In genomic region chr11:62645660-62645933, GRCh38 we compare ENCODE assay signal across 8 cellular contexts. TPM values are rescaled to one million over a fixed set of nuclear protein-coding genes. Genes with fewer than 3 reads are reported as not detected.
DNase-seq lines count a peak whose midpoint lies in the region; ATAC-seq, FAIRE-seq and TF ChIP-seq lines count a peak whose summit lies in the region.

No MANE protein-coding gene starts in this region.

- DNase-seq in AG10803 (ENCODE audit: low read depth) = no peak
- no peak for DNase-seq in IMR-90
- no peak for DNase-seq in bronchial epithelial cell (ENCODE audit: low read depth)
- no peak for DNase-seq in NCI-H2196 treated with DMSO at 0.1 percent for 48 hours (lab: John Stamatoyannopoulos, UW; ENCODE audit: unreplicated experiment)

- H3K18ac ChIP-seq in IMR-90 (ENCODE audit: low read depth, low read length) = no peak overlapping the region; the same call in 1 of the 2 replicates

- POLR2A ChIA-PET in IMR-90 (lab: Charles Lee; ENCODE audit: unreplicated experiment) = no interaction called here

- peak overlapping the region; percentile 97 for H3K14ac ChIP-seq in IMR-90 (replicated peaks; ENCODE audit: low read depth, low read length)

- H3K27ac ChIP-seq in IMR-90 (ENCODE audit: insufficient read depth, low read length) = peak overlapping the region; percentile 86

- H2BK5ac ChIP-seq in IMR-90 (ENCODE audit: low read depth, low read length, poor library complexity, severe bottlenecking) = peak overlapping the region; percentile 62

- H3K27me3 ChIP-seq in IMR-90 (ENCODE audit: control insufficient read depth, insufficient read depth, low read length) = no peaks in the 10 kb centered on the region
- no peaks in the 10 kb centered on the region for H3K27me3 ChIP-seq in bronchial epithelial cell (ENCODE audit: control insufficient read depth, insufficient read depth, low read length)
- no peaks in the 10 kb centered on the region for H3K27me3 ChIP-seq in mucosa of stomach (ENCODE audit: control insufficient read depth, insufficient read depth, low read length)

- CTCF ChIA-PET in IMR-90 (lab: Yijun Ruan, JAX) = no interaction called here

- peaks cover 39% of the 10 kb centered on the region for H3K36me3 ChIP-seq in IMR-90 (ENCODE audit: control insufficient read depth, insufficient read depth, low read length)
- H3K36me3 ChIP-seq in bronchial epithelial cell (ENCODE audit: control insufficient read depth, insufficient read depth, low read length) = peaks cover 18% of the 10 kb centered on the region
- peaks cover 17% of the 10 kb centered on the region for H3K36me3 ChIP-seq in mucosa of stomach (ENCODE audit: control insufficient read depth, insufficient read depth, low read length)

- peak overlapping the region; percentile 95 for H3K23ac ChIP-seq in IMR-90 (ENCODE audit: low read depth, low read length)

- peak overlapping the region; percentile 91 for H3K56ac ChIP-seq in IMR-90 (ENCODE audit: extremely low read depth, insufficient read depth, low read length)

- intact Hi-C loops in IMR-90 (cut with micrococcal nuclease) = no loop called here

- no peak; the same call in 1 of the 2 replicates for ATAC-seq in IMR-90 (ENCODE audit: low read depth)
- ATAC-seq in HG03097 (IDR thresholded peaks at IDR 0.05; ENCODE audit: low FRiP score, unreplicated experiment) = no peak
- ATAC-seq in GM19397 (IDR thresholded peaks at IDR 0.05; ENCODE audit: unreplicated experiment) = no peak
- ATAC-seq in HG03457 (IDR thresholded peaks at IDR 0.05; ENCODE audit: unreplicated experiment) = no peak

- TF ChIP-seq POLR2A in IMR-90 (IDR thresholded peaks at IDR 0.05; ENCODE audit: low read depth, low read length) = no peak

- in situ Hi-C loops in IMR-90 (cut with MboI; ENCODE audit: low sequenced_read_pairs) = no loop called here

- H3K9me1 ChIP-seq in IMR-90 (ENCODE audit: insufficient read depth, low read length) = peaks cover 7% of the 10 kb centered on the region; the same call in 1 of the 2 replicates

- H4K91ac ChIP-seq in IMR-90 (ENCODE audit: insufficient read depth, low read depth, low read length) = peak overlapping the region; percentile 88; the same call in 1 of the 2 replicates

- TF ChIP-seq CTCF in AG10803 (conservative IDR thresholded peaks at IDR 0.05; ENCODE audit: low read length) (no peak), IMR-90 (conservative IDR thresholded peaks at IDR 0.05; ENCODE audit: low read depth, low read length) (no peak), bronchial epithelial cell (IDR thresholded peaks at IDR 0.05; ENCODE audit: insufficient read depth, low read length, severe bottlenecking) (no peak)

- peak overlapping the region; percentile 93 for H3K4ac ChIP-seq in IMR-90 (ENCODE audit: low read depth, low read length)

- H3K4me2 ChIP-seq in IMR-90 (ENCODE audit: low read depth, low read length) = peak overlapping the region; percentile 95

- BruUV-seq in IMR-90 (replicated peaks; lab: Mats Ljungman, UMichigan) = no TSS peak

- H3K4me3 ChIP-seq in AG10803 (ENCODE audit: low read length) = peak overlapping the region; percentile 75
- H3K4me3 ChIP-seq in IMR-90 (ENCODE audit: insufficient read depth, low read depth, low read length) = peak overlapping the region; percentile 72
- peak overlapping the region; percentile 89 for H3K4me3 ChIP-seq in bronchial epithelial cell (ENCODE audit: low read depth, low read length)
- H3K4me3 ChIP-seq in mucosa of stomach (ENCODE audit: low read length) = peak overlapping the region; percentile 60

- H2AK9ac ChIP-seq in IMR-90 (replicated peaks; ENCODE audit: low read depth, low read length, poor library complexity) = peak overlapping the region; percentile 98

- H4K8ac ChIP-seq in IMR-90 (ENCODE audit: low read depth in 2 of 2, low read length in 2 of 2) = peak overlapping the region; percentile 32 to 76

- no peak overlapping the region for H2BK15ac ChIP-seq in IMR-90 (ENCODE audit: low read depth, low read length)

- no peak for TF ChIP-seq RAD21 in IMR-90 (IDR thresholded peaks at IDR 0.05; ENCODE audit: low read length)

- H2AK5ac ChIP-seq in IMR-90 (ENCODE audit: low read depth, low read length) = peak overlapping the region; percentile 96

- H3K9me3 ChIP-seq in IMR-90 (ENCODE audit: control insufficient read depth, insufficient read depth, low read length) (no peaks in the 10 kb centered on the region), mucosa of stomach (ENCODE audit: control insufficient read depth, low read length) (no peaks in the 10 kb centered on the region)

- H2AFZ ChIP-seq in IMR-90 (replicated peaks; ENCODE audit: low read length, poor library complexity) = peak overlapping the region; percentile 69

- WGBS in IMR-90 (ENCODE audit: extremely low coverage in 2 of 2, insufficient read length in 1 of 2), 2 experiments = 37% methylated on average over 3 of the region's 9 CpGs; no CpG with 5 or more reads in 1 of the 2 experiments

- H3K9ac ChIP-seq in IMR-90 (ENCODE audit: low read depth, low read length) = peak overlapping the region; percentile 99
- peak overlapping the region; percentile 69 for H3K9ac ChIP-seq in mucosa of stomach (ENCODE audit: low read length)

- peaks cover 17% of the 10 kb centered on the region for H4K20me1 ChIP-seq in IMR-90 (ENCODE audit: insufficient read depth, low read length)

- H4K5ac ChIP-seq in IMR-90 (ENCODE audit: low read depth, low read length) = peak overlapping the region; percentile 1; the same call in 1 of the 2 replicates

- H3K79me1 ChIP-seq in IMR-90 (ENCODE audit: low read depth in 1 of 2, low read length in 2 of 2) = peaks cover 0 to 51% of the 10 kb centered on the region in 2 experiments; a peak in 3 of 4 replicates

- H3K4me1 ChIP-seq in IMR-90 (ENCODE audit: control insufficient read depth, insufficient read depth, low read length) (peaks cover 6% of the 10 kb centered on the region; the same call in 1 of the 2 replicates), mucosa of stomach (ENCODE audit: control insufficient read depth, insufficient read depth, low read length) (peaks cover 13% of the 10 kb centered on the region)

- H2BK20ac ChIP-seq in IMR-90 (ENCODE audit: low read depth, low read length) = no peak overlapping the region

- dilution Hi-C loops in IMR-90 (cut with HindIII; ENCODE audit: low sequenced_read_pairs, unreplicated experiment) = no loop called here

- H2BK120ac ChIP-seq in IMR-90 (ENCODE audit: low read depth, low read length) = peak overlapping the region; percentile 68; the same call in 1 of the 2 replicates

- FAIRE-seq in bronchial epithelial cell (lab: Jason Lieb, UNC) = no peak

TF ChIP-seq in IMR-90, 13 proteins besides CTCF, POLR2A, EP300 and RAD21:
- TF ChIP-seq MXI1 (IDR thresholded peaks at IDR 0.05; ENCODE audit: borderline replicate concordance, low read depth, low read length) (no peak), FOS (IDR thresholded peaks at IDR 0.05; ENCODE audit: low read depth, low read length) (no peak), MAFK (IDR thresholded peaks at IDR 0.05; ENCODE audit: low read depth, low read length) (no peak)

RNA-seq across cellular contexts. Expression of gene GANAB, which starts 0.8 kb away (rescaled TPM):
- total RNA-seq in IMR-90 (2012; rRNA removed) = 182 and 209 TPM in 2 replicates
- 323 and 344 TPM in 2 replicates for polyA plus RNA-seq in IMR-90 (2012; rRNA removed)
- polyA plus RNA-seq in IMR-90 (2012; cell fraction: cytosol; rRNA removed) = 244 and 246 TPM in 2 replicates
- 262 and 360 TPM in 2 replicates for polyA plus RNA-seq in IMR-90 (2012; cell fraction: nucleus; rRNA removed; ENCODE audit: low replicate concordance)
- total RNA-seq in bronchial epithelial cell = 138 TPM in 2 replicates

RNA-seq across cellular contexts. Expression of gene INTS5, which starts 7.5 kb away (rescaled TPM):
- total RNA-seq in IMR-90 (2012; rRNA removed) (8.9 and 11.8 TPM in 2 replicates), bronchial epithelial cell (17.1 and 19.8 TPM in 2 replicates)
- polyA plus RNA-seq in IMR-90 (2012; rRNA removed) = 14.7 and 14.8 TPM in 2 replicates
- 13.8 and 17.1 TPM in 2 replicates for polyA plus RNA-seq in IMR-90 (2012; cell fraction: cytosol; rRNA removed)
- 3.9 and 10.1 TPM in 2 replicates for polyA plus RNA-seq in IMR-90 (2012; cell fraction: nucleus; rRNA removed; ENCODE audit: low replicate concordance)

RNA-seq across cellular contexts. Expression of gene C11orf98, which starts 19.4 kb away (rescaled TPM):
- total RNA-seq in IMR-90 (2012; rRNA removed) = 41.2 and 53.6 TPM in 2 replicates
- 62.3 and 68.9 TPM in 2 replicates for polyA plus RNA-seq in IMR-90 (2012; rRNA removed)
- polyA plus RNA-seq in IMR-90 (2012; cell fraction: cytosol; rRNA removed) = 58.4 and 136 TPM in 2 replicates
- 41.9 and 62.6 TPM in 2 replicates for polyA plus RNA-seq in IMR-90 (2012; cell fraction: nucleus; rRNA removed; ENCODE audit: low replicate concordance)
- total RNA-seq in bronchial epithelial cell = 79.5 and 83.7 TPM in 2 replicates

RNA-seq across cellular contexts. Expression of gene CSKMT, which starts 19.5 kb away (rescaled TPM):
- total RNA-seq in IMR-90 (2012; rRNA removed) (6.4 and 7.9 TPM in 2 replicates), bronchial epithelial cell (12.3 and 21.3 TPM in 2 replicates)
- 5.3 and 6.2 TPM in 2 replicates for polyA plus RNA-seq in IMR-90 (2012; rRNA removed)
- polyA plus RNA-seq in IMR-90 (2012; cell fraction: cytosol; rRNA removed) = 6.5 and 11.8 TPM in 2 replicates
- 13.4 and 16.5 TPM in 2 replicates for polyA plus RNA-seq in IMR-90 (2012; cell fraction: nucleus; rRNA removed; ENCODE audit: low replicate concordance)

RNA-seq across cellular contexts. Expression of gene B3GAT3, which starts 23.8 kb away (rescaled TPM):
- 10.4 and 10.6 TPM in 2 replicates for total RNA-seq in IMR-90 (2012; rRNA removed)
- 38.4 and 51.7 TPM in 2 replicates for polyA plus RNA-seq in IMR-90 (2012; rRNA removed)
- polyA plus RNA-seq in IMR-90 (2012; cell fraction: cytosol; rRNA removed) = 40.2 and 66.9 TPM in 2 replicates
- polyA plus RNA-seq in IMR-90 (2012; cell fraction: nucleus; rRNA removed; ENCODE audit: low replicate concordance) = 32.1 and 121 TPM in 2 replicates
- total RNA-seq in bronchial epithelial cell = 24.2 and 26.2 TPM in 2 replicates
